In the genomic region with DNA sequence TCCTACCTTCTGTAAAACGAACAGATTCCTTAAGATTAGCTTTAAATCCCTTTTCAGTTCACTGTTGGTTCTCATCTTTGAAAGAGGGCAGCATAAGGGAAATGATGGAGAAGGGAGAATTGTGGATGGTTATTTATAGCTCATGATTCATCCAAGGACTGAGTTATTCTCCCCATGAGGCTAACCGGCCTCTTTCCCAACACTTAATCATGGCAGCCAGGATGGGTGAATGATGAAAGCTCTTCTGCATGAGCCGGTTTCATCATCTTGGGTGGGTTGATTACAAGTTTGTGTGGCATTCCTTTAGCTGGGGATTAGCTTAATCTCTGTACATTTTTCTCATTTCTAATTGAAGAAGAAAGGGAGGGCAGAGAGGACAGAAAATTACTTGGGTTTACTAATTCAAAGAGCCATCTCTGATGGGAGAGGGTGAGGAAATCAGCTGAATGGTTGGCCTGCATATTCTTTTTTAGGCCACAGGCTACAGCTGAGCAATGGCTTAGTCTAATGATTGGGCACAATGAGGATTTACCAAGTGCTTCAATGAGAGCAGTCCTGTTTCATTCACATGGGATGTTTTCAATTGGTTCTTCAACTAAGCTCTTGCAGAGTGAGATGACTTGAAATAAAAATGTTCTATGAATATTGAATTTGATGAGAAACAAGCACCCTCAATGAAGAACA, we compare ENCODE assay signal across 10 cellular contexts.
A peak's percentile ranks its signal among the peaks of the same experiment; 100 is the strongest.
DNase-seq lines count a peak whose midpoint lies in the region; ATAC-seq and TF ChIP-seq lines count a peak whose summit lies in the region.
"Had no signal": no experiment of that assay in that cellular context is flagged by ENCODE, and none has a peak within 500 bp of the region (broad histone marks: within the 10 kb centered on the region; RNA-seq: fewer than 3 reads in every experiment).

No MANE protein-coding gene starts in this region.

- no peak overlapping the region for H3K4me3 Mint-ChIP-seq in CD4-positive, alpha-beta memory T cell

- H3K9me3 ChIP-seq in lower lobe of right lung = no peaks in the 10 kb centered on the region
- no peaks in the 10 kb centered on the region for H3K9me3 ChIP-seq in CD4-positive, alpha-beta memory T cell (ENCODE audit: control insufficient read depth in 1 of 2, low read length in 2 of 2)

- H3K27me3 Mint-ChIP-seq in CD4-positive, alpha-beta memory T cell = peaks cover 0 to 3% of the 10 kb centered on the region in 2 donors

- H3K4me3 ChIP-seq in coronary artery (no peak overlapping the region), lower lobe of right lung (no peak overlapping the region), H7 (ENCODE audit: insufficient read depth, low read depth, low read length) (no peak overlapping the region)
- no peak overlapping the region for H3K4me3 ChIP-seq in CD4-positive, alpha-beta memory T cell (ENCODE audit: low read length in 2 of 2)

- ATAC-seq in lower lobe of right lung = peak; percentile 28 to 47

- peak overlapping the region; percentile 19 to 67 for H3K27ac ChIP-seq in coronary artery
- H3K27ac ChIP-seq in lower lobe of right lung = no peak overlapping the region
- no peak overlapping the region for H3K27ac ChIP-seq in CD4-positive, alpha-beta memory T cell (ENCODE audit: low read depth, low read length)
- H3K27ac ChIP-seq: WERI-Rb-1 had no signal

- peak; percentile 92 for DNase-seq in AG08395 (ENCODE audit: low spot score)
- DNase-seq in NCI-H226 = peak; percentile 98
- DNase-seq in coronary artery (ENCODE audit: low spot score) = no peak
- DNase-seq in lower lobe of right lung = no peak
- DNase-seq in H7 = no peak
- no peak for DNase-seq in CD4-positive, alpha-beta memory T cell
- no peak for DNase-seq in NCI-H2029 (lab: John Stamatoyannopoulos, UW)
- no peak for DNase-seq in ecto neural progenitor cell (ENCODE audit: low spot score)
- DNase-seq: NCI-H510A had no signal

- H3K9me3 Mint-ChIP-seq in CD4-positive, alpha-beta memory T cell = peaks cover 0 to 7% (median under 1%) of the 10 kb centered on the region in 8 donors

- TF ChIP-seq CTCF in coronary artery (IDR thresholded peaks at IDR 0.05) (no peak), lower lobe of right lung (IDR thresholded peaks at IDR 0.05) (no peak)

- peaks cover 0 to 3% (median 0%) of the 10 kb centered on the region in 4 donors for H3K4me1 Mint-ChIP-seq in CD4-positive, alpha-beta memory T cell

- intact Hi-C loops in lower lobe of right lung (cut with DNase I) = no loop called here
- intact Hi-C loops in CD4-positive, alpha-beta memory T cell (cut with micrococcal nuclease) = no loop called here

- no peak overlapping the region for H3K27ac Mint-ChIP-seq in CD4-positive, alpha-beta memory T cell

- no peaks in the 10 kb centered on the region for H3K4me1 ChIP-seq in lower lobe of right lung
- no peaks in the 10 kb centered on the region for H3K4me1 ChIP-seq in CD4-positive, alpha-beta memory T cell (ENCODE audit: insufficient read depth, low read length)

- H3K36me3 Mint-ChIP-seq in CD4-positive, alpha-beta memory T cell = no peaks in the 10 kb centered on the region

- POLR2A ChIA-PET in CD4-positive, alpha-beta memory T cell (lab: Charles Lee; ENCODE audit: partially characterized antibody) = no interaction called here

- H3K27me3 ChIP-seq in lower lobe of right lung (ENCODE audit: low read depth) (no peaks in the 10 kb centered on the region), H7 (ENCODE audit: control insufficient read depth, insufficient read depth, low read length) (no peaks in the 10 kb centered on the region)
- H3K27me3 ChIP-seq in CD4-positive, alpha-beta memory T cell (ENCODE audit: insufficient read depth, low read length) = no peaks in the 10 kb centered on the region

- H3K36me3 ChIP-seq in lower lobe of right lung (no peaks in the 10 kb centered on the region), H7 (replicated peaks; ENCODE audit: control insufficient read depth, insufficient read depth, low read length) (no peaks in the 10 kb centered on the region)
- H3K36me3 ChIP-seq in CD4-positive, alpha-beta memory T cell (ENCODE audit: insufficient read depth, low read length) = no peaks in the 10 kb centered on the region
- H3K36me3 ChIP-seq: WERI-Rb-1 had no signal

- CTCF ChIA-PET in CD4-positive, alpha-beta memory T cell (lab: Charles Lee; ENCODE audit: partially characterized antibody) = no interaction called here

Comparison
In these comparisons a context has a peak if more than half of its experiments do, and no peak if none do; other contexts are left out.
1. DNase-seq: peak in AG08395 (single experiment) and NCI-H226 (single experiment); none in coronary artery (single experiment), lower lobe of right lung (single experiment), H7 (single experiment), CD4-positive, alpha-beta memory T cell (0 of 5), NCI-H2029 (single experiment) and ecto neural progenitor cell (single experiment).
2. H3K27ac ChIP-seq: peak in coronary artery (2 of 2); none in lower lobe of right lung (single experiment) and CD4-positive, alpha-beta memory T cell (single experiment).